In genomic region chr9:111036946-111037743, GRCh38 we compare ENCODE assay signal across 8 cellular contexts. TPM values are rescaled to one million over a fixed set of nuclear protein-coding genes. Genes with fewer than 3 reads are reported as not detected.
DNase-seq lines count a peak whose midpoint lies in the region; ATAC-seq and TF ChIP-seq lines count a peak whose summit lies in the region.

No MANE protein-coding gene starts in this region.

- peaks cover 21 to 51% of the 10 kb centered on the region in 2 donors for H3K27me3 Mint-ChIP-seq in effector memory CD8-positive, alpha-beta T cell

- no peaks in the 10 kb centered on the region for H3K9me3 ChIP-seq in PC-9 (ENCODE audit: insufficient read depth, low read depth)
- no peaks in the 10 kb centered on the region for H3K9me3 ChIP-seq in neuron (ENCODE audit: low read length)

- H3K4me3 ChIP-seq in PC-9: peak overlapping the region; percentile 74
- H3K4me3 ChIP-seq in fibroblast of mammary gland (ENCODE audit: control insufficient read depth, low read depth, low read length): peak overlapping the region; percentile 80
- peak overlapping the region; percentile 90 for H3K4me3 ChIP-seq in neuron (ENCODE audit: low read length)

- peaks cover 53% of the 10 kb centered on the region for H3K79me2 ChIP-seq in PC-9 (ENCODE audit: low read depth)

- TF ChIP-seq CTCF in PC-9 (conservative IDR thresholded peaks at IDR 0.05) (no peak), fibroblast of mammary gland (conservative IDR thresholded peaks at IDR 0.05; ENCODE audit: control insufficient read depth, insufficient read depth, low read depth, low read length) (no peak)

- intact Hi-C loops in PC-9 (cut with micrococcal nuclease; ENCODE audit: unreplicated experiment): loop anchor here (2.0 to 5.0 kb wide), 4 partner anchors 60 to 400 kb away; no protein-coding TSS in a partner anchor

- H3K27me3 ChIP-seq in PC-9 (ENCODE audit: insufficient read depth, low read depth) (no peaks in the 10 kb centered on the region), neuron (ENCODE audit: insufficient read depth, low read length) (no peaks in the 10 kb centered on the region)

- H2AFZ ChIP-seq in PC-9: peak overlapping the region; percentile 84
- peak overlapping the region; percentile 100 for H2AFZ ChIP-seq in neuron (ENCODE audit: low read depth, low read length)

- peaks cover 4 to 6% of the 10 kb centered on the region in 2 donors for H3K4me1 Mint-ChIP-seq in effector memory CD8-positive, alpha-beta T cell (ENCODE audit: low read depth in 2 of 2)

- no peak overlapping the region for H3K27ac Mint-ChIP-seq in effector memory CD8-positive, alpha-beta T cell

- POLR2A ChIA-PET in PC-9 (lab: Charles Lee; ENCODE audit: unreplicated experiment): no interaction called here

- no peaks in the 10 kb centered on the region for H3K36me3 ChIP-seq in PC-9 (ENCODE audit: low read depth)
- no peaks in the 10 kb centered on the region for H3K36me3 ChIP-seq in neuron (ENCODE audit: insufficient read depth, low read length)

- no peak for ATAC-seq in GM21528 (IDR thresholded peaks at IDR 0.05; ENCODE audit: low FRiP score, unreplicated experiment)
- ATAC-seq in effector memory CD8-positive, alpha-beta T cell (replicated peaks): no peak

- BruUV-seq in PC-9 (replicated peaks; lab: Mats Ljungman, UMichigan): TSS peak; percentile 28

- no peaks in the 10 kb centered on the region for H4K20me1 ChIP-seq in PC-9 (ENCODE audit: insufficient read depth)

- no peaks in the 10 kb centered on the region for H3K9me2 ChIP-seq in PC-9 (ENCODE audit: insufficient read depth)

- H3K4me1 ChIP-seq in PC-9 (replicated peaks; ENCODE audit: insufficient read depth) (peaks cover 16% of the 10 kb centered on the region), neuron (ENCODE audit: insufficient read depth, low read length) (peaks cover 17% of the 10 kb centered on the region)

- peaks cover 3% of the 10 kb centered on the region; the same call in 1 of the 2 replicates for H3F3A ChIP-seq in PC-9 (ENCODE audit: insufficient read depth, low read depth)

- H3K4me3 Mint-ChIP-seq in effector memory CD8-positive, alpha-beta T cell: peak overlapping the region in 1 of 2 donors; percentile 31

- DNase-seq in ELF-1 (ENCODE audit: low read depth, low spot score) (peak; percentile 66), PC-9 (no peak), fibroblast of mammary gland (ENCODE audit: low read depth) (peak; percentile 56), cortex of kidney (lab: John Stamatoyannopoulos, UW) (no peak)
- DNase-seq in activated CD4-positive, alpha-beta T cell treated with anti-CD3 and anti-CD28 coated beads for 48 hours: no peak
- DNase-seq in effector memory CD8-positive, alpha-beta T cell: no peak

- CTCF ChIA-PET in PC-9 (lab: Charles Lee): interaction anchor here (0.7 kb wide), 1 partner anchor 337 kb away, joined by 6 read pairs; no protein-coding TSS in a partner anchor

- H3K9me3 Mint-ChIP-seq in effector memory CD8-positive, alpha-beta T cell: peaks cover 0 to 2% of the 10 kb centered on the region in 2 donors

- no peaks in the 10 kb centered on the region for H3K36me3 Mint-ChIP-seq in effector memory CD8-positive, alpha-beta T cell (ENCODE audit: insufficient read depth)

- H3K4me2 ChIP-seq in PC-9: peak overlapping the region; percentile 96

- peak overlapping the region; percentile 3; the same call in 1 of the 2 replicates for H3K27ac ChIP-seq in PC-9

RNA-seq across cellular contexts. Expression of gene LPAR1, which starts 1.1 kb away (rescaled TPM):
- total RNA-seq in PC-9 (2021): 8.9 and 11.8 TPM in 2 replicates

Comparison
In these comparisons a context has a peak if more than half of its experiments do, and no peak if none do; other contexts are left out.
1. DNase-seq: peak in ELF-1 (single experiment) and fibroblast of mammary gland (single experiment); none in PC-9 (0 of 2), cortex of kidney (single experiment), activated CD4-positive, alpha-beta T cell treated with anti-CD3 and anti-CD28 coated beads for 48 hours (single experiment) and effector memory CD8-positive, alpha-beta T cell (0 of 3).
2. Peak in every context shown above with its lines, with median percentiles within 50 percentile points of each other: H3K4me3 ChIP-seq.